Comparison of ENCODE assay signal across 1 cellular context in the genomic region with DNA sequence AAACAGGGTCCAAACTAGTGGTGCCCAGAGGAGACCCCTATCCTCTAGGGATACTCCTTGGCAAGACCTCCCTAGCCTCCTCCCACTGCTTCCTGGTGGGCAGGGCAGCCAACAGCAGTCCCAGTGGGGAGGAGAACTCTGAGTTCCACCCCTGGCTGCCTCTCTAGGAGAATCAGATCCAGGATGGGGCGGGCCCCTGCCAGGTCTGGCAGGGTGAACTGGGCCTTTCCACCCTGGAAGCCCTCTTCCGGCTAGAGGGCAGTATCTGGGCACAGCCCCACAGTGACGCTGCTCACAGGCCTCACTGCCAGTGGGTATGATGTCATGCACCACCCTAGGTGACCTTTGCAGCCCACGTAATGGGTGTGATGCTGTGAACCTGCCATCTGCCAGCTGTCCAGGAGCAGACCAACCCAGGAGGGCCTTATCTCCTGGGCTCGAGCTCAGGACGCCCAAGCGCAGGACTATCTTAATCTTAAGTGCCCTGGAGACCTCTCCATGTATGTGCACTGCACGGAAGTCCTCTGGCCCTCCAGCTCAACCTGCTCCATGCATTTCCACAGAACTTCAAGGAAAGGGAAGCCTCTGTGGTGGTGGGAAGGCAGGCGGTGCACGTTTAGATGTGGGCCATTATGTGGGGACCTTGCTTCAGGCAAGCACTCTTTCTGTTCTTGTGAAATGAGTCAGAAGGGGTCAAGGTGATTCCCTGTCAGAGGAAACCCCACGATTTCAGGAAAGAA.
A peak's percentile ranks its signal among the peaks of the same experiment; 100 is the strongest.
TF ChIP-seq lines count a peak whose summit lies in the region.

No MANE protein-coding gene starts in this region.

TF ChIP-seq in HepG2, 621 proteins besides CTCF, POLR2A, EP300 and RAD21 (continued from another document):
- TF ChIP-seq WIZ (CRISPR knock-in tag; IDR thresholded peaks at IDR 0.05) (no peak), FOXJ3 (CRISPR knock-in tag; IDR thresholded peaks at IDR 0.05; ENCODE audit: borderline replicate concordance) (no peak), TGIF2 (CRISPR knock-in tag; IDR thresholded peaks at IDR 0.05) (no peak), HMGA1 (CRISPR knock-in tag; conservative IDR thresholded peaks at IDR 0.05) (no peak), SMAD3 (CRISPR knock-in tag; IDR thresholded peaks at IDR 0.05) (no peak), JUND (CRISPR knock-in tag; IDR thresholded peaks at IDR 0.05) (0 out of 2 replicates have a peak, but pooled peaks have one; percentile 20), RFX5 (IDR thresholded peaks at IDR 0.05; ENCODE audit: low read depth, low read length) (no peak), ZZZ3 (CRISPR knock-in tag; IDR thresholded peaks at IDR 0.05; ENCODE audit: borderline replicate concordance) (no peak), ZNF383 (CRISPR knock-in tag; IDR thresholded peaks at IDR 0.05; ENCODE audit: borderline replicate concordance) (no peak), ETV5 (CRISPR knock-in tag; IDR thresholded peaks at IDR 0.05; ENCODE audit: borderline replicate concordance) (0 out of 2 replicates have a peak, but pooled peaks have one; percentile 2), ZNF431 (CRISPR knock-in tag; IDR thresholded peaks at IDR 0.05; ENCODE audit: borderline replicate concordance, low read depth) (no peak), MEIS2 (CRISPR knock-in tag; IDR thresholded peaks at IDR 0.05) (no peak), MIER2 (CRISPR knock-in tag; IDR thresholded peaks at IDR 0.05) (no peak), ZSCAN20 (CRISPR knock-in tag; IDR thresholded peaks at IDR 0.05; ENCODE audit: borderline replicate concordance) (no peak), NPAS2 (CRISPR knock-in tag; IDR thresholded peaks at IDR 0.05; ENCODE audit: borderline replicate concordance) (no peak), CCDC6 (CRISPR knock-in tag; IDR thresholded peaks at IDR 0.05) (0 out of 2 replicates have a peak, but pooled peaks have one; percentile 55), ARNT (IDR thresholded peaks at IDR 0.05) (no peak), HNRNPL (IDR thresholded peaks at IDR 0.05; ENCODE audit: low read depth, low read length) (peak; percentile 99), RORA (CRISPR knock-in tag; IDR thresholded peaks at IDR 0.05) (no peak), TOPORS (CRISPR knock-in tag; IDR thresholded peaks at IDR 0.05) (no peak), GATAD2A (CRISPR knock-in tag; IDR thresholded peaks at IDR 0.05) (0 out of 2 replicates have a peak, but pooled peaks have one; percentile 26), TCF7 (IDR thresholded peaks at IDR 0.05; ENCODE audit: low read depth) (no peak), NRL (CRISPR knock-in tag; IDR thresholded peaks at IDR 0.05; ENCODE audit: borderline replicate concordance) (no peak), SIX4 (CRISPR knock-in tag; IDR thresholded peaks at IDR 0.05) (no peak), ZNF7 (CRISPR knock-in tag; IDR thresholded peaks at IDR 0.05) (no peak), CEBPB (IDR thresholded peaks at IDR 0.05; ENCODE audit: borderline replicate concordance, low read depth, low read length) (no peak), ZNF543 (CRISPR knock-in tag; IDR thresholded peaks at IDR 0.05) (no peak), ZBTB3 (CRISPR knock-in tag; IDR thresholded peaks at IDR 0.05; ENCODE audit: borderline replicate concordance, low read depth) (no peak), HNF4A (CRISPR knock-in tag; IDR thresholded peaks at IDR 0.05) (peak; percentile 22), RARA (CRISPR knock-in tag; IDR thresholded peaks at IDR 0.05) (peak; percentile 34; the same call in 1 of the 2 replicates), MEF2D (CRISPR knock-in tag; IDR thresholded peaks at IDR 0.05) (no peak), ZNF788 (CRISPR knock-in tag; IDR thresholded peaks at IDR 0.05; ENCODE audit: borderline replicate concordance) (no peak), MED8 (CRISPR knock-in tag; IDR thresholded peaks at IDR 0.05; ENCODE audit: insufficient replicate concordance) (no peak), FOXK1 (CRISPR knock-in tag; IDR thresholded peaks at IDR 0.05; ENCODE audit: borderline replicate concordance, low read depth) (no peak), ZNF75D (CRISPR knock-in tag; IDR thresholded peaks at IDR 0.05; ENCODE audit: borderline replicate concordance) (no peak), ZNF234 (CRISPR knock-in tag; conservative IDR thresholded peaks at IDR 0.05) (no peak), YEATS4 (CRISPR knock-in tag; IDR thresholded peaks at IDR 0.05; ENCODE audit: borderline replicate concordance) (no peak), ZNF660 (CRISPR knock-in tag; IDR thresholded peaks at IDR 0.05; ENCODE audit: borderline replicate concordance, low read depth) (no peak), SNAPC2 (CRISPR knock-in tag; IDR thresholded peaks at IDR 0.05) (no peak), ZNF501 (CRISPR knock-in tag; IDR thresholded peaks at IDR 0.05) (no peak), RFXAP (CRISPR knock-in tag; IDR thresholded peaks at IDR 0.05; ENCODE audit: borderline replicate concordance) (no peak), RCOR2 (CRISPR knock-in tag; IDR thresholded peaks at IDR 0.05) (no peak), NCOR1 (IDR thresholded peaks at IDR 0.05; ENCODE audit: borderline replicate concordance, low read length) (no peak), NBN (conservative IDR thresholded peaks at IDR 0.05) (no peak), MTF1 (CRISPR knock-in tag; IDR thresholded peaks at IDR 0.05) (no peak), ZNF883 (CRISPR knock-in tag; IDR thresholded peaks at IDR 0.05; ENCODE audit: not compliant biosample characterization) (peak; percentile 23)
- TF ChIP-seq, protein P1, sequence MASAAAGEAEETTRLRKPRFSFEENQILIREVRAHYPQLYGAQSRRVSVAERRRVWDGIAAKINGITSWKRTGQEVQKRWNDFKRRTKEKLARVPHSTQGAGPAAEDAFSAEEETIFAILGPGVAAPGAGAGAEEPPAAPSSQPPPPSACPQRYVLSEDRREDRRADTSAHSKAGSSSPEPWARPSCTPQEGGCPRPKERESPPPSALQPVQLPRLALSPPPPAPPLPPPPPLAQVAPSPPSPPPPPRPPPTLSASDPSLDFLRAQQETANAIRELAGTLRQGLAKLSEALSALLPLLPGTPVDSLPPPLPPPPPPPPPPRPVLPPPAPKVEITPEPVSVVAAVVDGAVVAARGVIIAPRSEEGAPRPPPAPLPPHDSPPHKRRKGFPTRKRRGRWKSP (CRISPR knock-in tag; IDR thresholded peaks at IDR 0.05): no peak
- TF ChIP-seq, protein P2, sequence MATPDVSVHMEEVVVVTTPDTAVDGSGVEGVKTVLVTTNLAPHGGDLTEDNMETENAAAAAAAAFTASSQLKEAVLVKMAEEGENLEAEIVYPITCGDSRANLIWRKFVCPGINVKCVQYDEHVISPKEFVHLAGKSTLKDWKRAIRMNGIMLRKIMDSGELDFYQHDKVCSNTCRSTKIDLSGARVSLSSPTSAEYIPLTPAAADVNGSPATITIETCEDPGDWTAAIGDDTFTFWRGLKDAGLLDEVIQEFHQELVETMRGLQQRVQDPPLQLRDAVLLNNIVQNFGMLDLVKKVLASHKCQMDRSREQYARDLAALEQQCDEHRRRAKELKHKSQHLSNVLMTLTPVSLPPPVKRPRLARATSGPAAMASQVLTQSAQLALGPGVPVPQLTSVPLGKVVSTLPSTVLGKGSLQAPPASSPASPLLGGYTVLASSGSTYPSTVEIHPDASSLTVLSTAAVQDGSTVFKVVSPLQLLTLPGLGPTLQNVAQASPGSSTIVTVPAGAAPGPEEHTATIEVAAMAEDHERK (CRISPR knock-in tag; IDR thresholded peaks at IDR 0.05; ENCODE audit: low read depth): no peak
- TF ChIP-seq, protein P3, sequence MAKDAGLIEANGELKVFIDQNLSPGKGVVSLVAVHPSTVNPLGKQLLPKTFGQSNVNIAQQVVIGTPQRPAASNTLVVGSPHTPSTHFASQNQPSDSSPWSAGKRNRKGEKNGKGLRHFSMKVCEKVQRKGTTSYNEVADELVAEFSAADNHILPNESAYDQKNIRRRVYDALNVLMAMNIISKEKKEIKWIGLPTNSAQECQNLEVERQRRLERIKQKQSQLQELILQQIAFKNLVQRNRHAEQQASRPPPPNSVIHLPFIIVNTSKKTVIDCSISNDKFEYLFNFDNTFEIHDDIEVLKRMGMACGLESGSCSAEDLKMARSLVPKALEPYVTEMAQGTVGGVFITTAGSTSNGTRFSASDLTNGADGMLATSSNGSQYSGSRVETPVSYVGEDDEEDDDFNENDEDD (CRISPR knock-in tag; IDR thresholded peaks at IDR 0.05; ENCODE audit: borderline replicate concordance): no peak
- TF ChIP-seq, protein P4, sequence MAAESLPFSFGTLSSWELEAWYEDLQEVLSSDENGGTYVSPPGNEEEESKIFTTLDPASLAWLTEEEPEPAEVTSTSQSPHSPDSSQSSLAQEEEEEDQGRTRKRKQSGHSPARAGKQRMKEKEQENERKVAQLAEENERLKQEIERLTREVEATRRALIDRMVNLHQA (CRISPR knock-in tag; IDR thresholded peaks at IDR 0.05): no peak
- TF ChIP-seq, protein P5, sequence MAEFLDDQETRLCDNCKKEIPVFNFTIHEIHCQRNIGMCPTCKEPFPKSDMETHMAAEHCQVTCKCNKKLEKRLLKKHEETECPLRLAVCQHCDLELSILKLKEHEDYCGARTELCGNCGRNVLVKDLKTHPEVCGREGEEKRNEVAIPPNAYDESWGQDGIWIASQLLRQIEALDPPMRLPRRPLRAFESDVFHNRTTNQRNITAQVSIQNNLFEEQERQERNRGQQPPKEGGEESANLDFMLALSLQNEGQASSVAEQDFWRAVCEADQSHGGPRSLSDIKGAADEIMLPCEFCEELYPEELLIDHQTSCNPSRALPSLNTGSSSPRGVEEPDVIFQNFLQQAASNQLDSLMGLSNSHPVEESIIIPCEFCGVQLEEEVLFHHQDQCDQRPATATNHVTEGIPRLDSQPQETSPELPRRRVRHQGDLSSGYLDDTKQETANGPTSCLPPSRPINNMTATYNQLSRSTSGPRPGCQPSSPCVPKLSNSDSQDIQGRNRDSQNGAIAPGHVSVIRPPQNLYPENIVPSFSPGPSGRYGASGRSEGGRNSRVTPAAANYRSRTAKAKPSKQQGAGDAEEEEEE (CRISPR knock-in tag; IDR thresholded peaks at IDR 0.05; ENCODE audit: borderline replicate concordance): no peak
- TF ChIP-seq, protein P6, sequence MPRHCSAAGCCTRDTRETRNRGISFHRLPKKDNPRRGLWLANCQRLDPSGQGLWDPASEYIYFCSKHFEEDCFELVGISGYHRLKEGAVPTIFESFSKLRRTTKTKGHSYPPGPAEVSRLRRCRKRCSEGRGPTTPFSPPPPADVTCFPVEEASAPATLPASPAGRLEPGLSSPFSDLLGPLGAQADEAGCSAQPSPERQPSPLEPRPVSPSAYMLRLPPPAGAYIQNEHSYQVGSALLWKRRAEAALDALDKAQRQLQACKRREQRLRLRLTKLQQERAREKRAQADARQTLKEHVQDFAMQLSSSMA (CRISPR knock-in tag; IDR thresholded peaks at IDR 0.05): 0 out of 2 replicates have a peak, but pooled peaks have one; percentile 3
- TF ChIP-seq, protein P7, sequence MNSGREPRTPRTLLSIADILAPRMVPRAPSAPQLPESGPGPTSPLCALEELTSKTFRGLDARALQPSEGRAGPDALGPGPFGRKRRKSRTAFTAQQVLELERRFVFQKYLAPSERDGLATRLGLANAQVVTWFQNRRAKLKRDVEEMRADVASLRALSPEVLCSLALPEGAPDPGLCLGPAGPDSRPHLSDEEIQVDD (CRISPR knock-in tag; IDR thresholded peaks at IDR 0.05; ENCODE audit: borderline replicate concordance): no peak
- TF ChIP-seq, protein P8, sequence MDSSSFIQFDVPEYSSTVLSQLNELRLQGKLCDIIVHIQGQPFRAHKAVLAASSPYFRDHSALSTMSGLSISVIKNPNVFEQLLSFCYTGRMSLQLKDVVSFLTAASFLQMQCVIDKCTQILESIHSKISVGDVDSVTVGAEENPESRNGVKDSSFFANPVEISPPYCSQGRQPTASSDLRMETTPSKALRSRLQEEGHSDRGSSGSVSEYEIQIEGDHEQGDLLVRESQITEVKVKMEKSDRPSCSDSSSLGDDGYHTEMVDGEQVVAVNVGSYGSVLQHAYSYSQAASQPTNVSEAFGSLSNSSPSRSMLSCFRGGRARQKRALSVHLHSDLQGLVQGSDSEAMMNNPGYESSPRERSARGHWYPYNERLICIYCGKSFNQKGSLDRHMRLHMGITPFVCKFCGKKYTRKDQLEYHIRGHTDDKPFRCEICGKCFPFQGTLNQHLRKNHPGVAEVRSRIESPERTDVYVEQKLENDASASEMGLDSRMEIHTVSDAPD (CRISPR knock-in tag; IDR thresholded peaks at IDR 0.05): no peak
- TF ChIP-seq, protein P9, sequence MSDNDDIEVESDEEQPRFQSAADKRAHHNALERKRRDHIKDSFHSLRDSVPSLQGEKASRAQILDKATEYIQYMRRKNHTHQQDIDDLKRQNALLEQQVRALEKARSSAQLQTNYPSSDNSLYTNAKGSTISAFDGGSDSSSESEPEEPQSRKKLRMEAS (IDR thresholded peaks at IDR 0.05): peak; percentile 39; the same call in 1 of the 2 replicates
- TF ChIP-seq, protein P10, sequence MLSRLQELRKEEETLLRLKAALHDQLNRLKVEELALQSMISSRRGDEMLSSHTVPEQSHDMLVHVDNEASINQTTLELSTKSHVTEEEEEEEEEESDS (CRISPR knock-in tag; IDR thresholded peaks at IDR 0.05; ENCODE audit: borderline replicate concordance): no peak
- TF ChIP-seq, protein P11, sequence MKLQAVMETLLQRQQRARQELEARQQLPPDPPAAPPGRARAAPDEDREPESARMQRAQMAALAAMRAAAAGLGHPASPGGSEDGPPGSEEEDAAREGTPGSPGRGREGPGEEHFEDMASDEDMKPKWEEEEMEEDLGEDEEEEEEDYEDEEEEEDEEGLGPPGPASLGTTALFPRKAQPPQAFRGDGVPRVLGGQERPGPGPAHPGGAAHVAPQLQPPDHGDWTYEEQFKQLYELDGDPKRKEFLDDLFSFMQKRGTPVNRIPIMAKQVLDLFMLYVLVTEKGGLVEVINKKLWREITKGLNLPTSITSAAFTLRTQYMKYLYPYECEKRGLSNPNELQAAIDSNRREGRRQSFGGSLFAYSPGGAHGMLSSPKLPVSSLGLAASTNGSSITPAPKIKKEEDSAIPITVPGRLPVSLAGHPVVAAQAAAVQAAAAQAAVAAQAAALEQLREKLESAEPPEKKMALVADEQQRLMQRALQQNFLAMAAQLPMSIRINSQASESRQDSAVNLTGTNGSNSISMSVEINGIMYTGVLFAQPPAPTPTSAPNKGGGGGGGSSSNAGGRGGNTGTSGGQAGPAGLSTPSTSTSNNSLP (IDR thresholded peaks at IDR 0.05; ENCODE audit: low read depth, low read length): no peak
- TF ChIP-seq, protein P12, sequence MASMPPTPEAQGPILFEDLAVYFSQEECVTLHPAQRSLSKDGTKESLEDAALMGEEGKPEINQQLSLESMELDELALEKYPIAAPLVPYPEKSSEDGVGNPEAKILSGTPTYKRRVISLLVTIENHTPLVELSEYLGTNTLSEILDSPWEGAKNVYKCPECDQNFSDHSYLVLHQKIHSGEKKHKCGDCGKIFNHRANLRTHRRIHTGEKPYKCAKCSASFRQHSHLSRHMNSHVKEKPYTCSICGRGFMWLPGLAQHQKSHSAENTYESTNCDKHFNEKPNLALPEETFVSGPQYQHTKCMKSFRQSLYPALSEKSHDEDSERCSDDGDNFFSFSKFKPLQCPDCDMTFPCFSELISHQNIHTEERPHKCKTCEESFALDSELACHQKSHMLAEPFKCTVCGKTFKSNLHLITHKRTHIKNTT (CRISPR knock-in tag; IDR thresholded peaks at IDR 0.05): no peak
TF ChIP-seq in HepG2: peak in this region for 25.
